7 cellular contexts compared by ENCODE assay signal in genomic region chr21:43517701-43518100, GRCh38.
DNase-seq lines count a peak whose midpoint lies in the region; ATAC-seq, FAIRE-seq and TF ChIP-seq lines count a peak whose summit lies in the region.
"Not testable (repeated sequence)": the region's sequence is repeated elsewhere in the genome, so short reads cannot be mapped to it uniquely, and the experiment has no call there.

No MANE protein-coding gene starts in this region.

- RAD21 ChIA-PET in HCT116 (lab: Charles Lee; ENCODE audit: low non-redundant PET in 1 of 2, low total read pairs in 2 of 2, uncharacterized antibody in 2 of 2, unreplicated experiment in 2 of 2) = not testable (repeated sequence)

- not testable (repeated sequence) for TF ChIP-seq RAD21 in HCT116 (IDR thresholded peaks at IDR 0.05; ENCODE audit: low read depth)

- H3K9me2 ChIP-seq in HCT116 (ENCODE audit: insufficient read depth); PC-3 (replicated peaks; ENCODE audit: low read length): not testable (repeated sequence)

- not testable (repeated sequence) for H4K20me1 ChIP-seq in HCT116 (ENCODE audit: insufficient read depth); PC-3 (ENCODE audit: low read length); keratinocyte (ENCODE audit: control insufficient read depth, extremely low read depth, insufficient read depth, low read length)

- H3K9me1 ChIP-seq in keratinocyte (ENCODE audit: control insufficient read depth, extremely low read depth, insufficient read depth, low read length) = not testable (repeated sequence)

- ATAC-seq in HCT116 = peak; percentile 54
- peak; percentile 54 for ATAC-seq in PC-3
- peak; percentile 73 for ATAC-seq in RWPE2 (ENCODE audit: low read depth)
- ATAC-seq in esophagus mucosa = peak; percentile 46
- ATAC-seq in lower lobe of right lung = peak; percentile 12 to 61
- ATAC-seq in upper lobe of right lung = peak; percentile 29

- H3K79me2 ChIP-seq in HCT116 (ENCODE audit: insufficient read depth, low read length); PC-3 (ENCODE audit: low read length); keratinocyte (ENCODE audit: control insufficient read depth, insufficient read depth, low read length): not testable (repeated sequence)

- H3K27ac ChIP-seq in HCT116 (ENCODE audit: low read depth, low read length); PC-3 (ENCODE audit: low read length); RWPE2 (ENCODE audit: poor library complexity, severe bottlenecking); keratinocyte (ENCODE audit: control insufficient read depth, insufficient read depth, low read length); lower lobe of right lung; upper lobe of right lung: not testable (repeated sequence)

- H3K36me3 ChIP-seq in HCT116 (ENCODE audit: control insufficient read depth in 1 of 2, insufficient read depth in 2 of 2, low read length in 2 of 2); PC-3 (ENCODE audit: low read depth, low read length); RWPE2 (ENCODE audit: low read depth); keratinocyte (ENCODE audit: control insufficient read depth in 2 of 2, extremely low read depth in 1 of 2, insufficient read depth in 2 of 2, low read length in 2 of 2); lower lobe of right lung; upper lobe of right lung: not testable (repeated sequence)

- CTCF ChIA-PET in HCT116 (lab: Charles Lee); PC-3 (lab: Charles Lee): not testable (repeated sequence)

- dilution Hi-C loops in keratinocyte (cut with MboI; ENCODE audit: extremely low pct_ligation_motif_present, low sequenced_read_pairs) = not testable (repeated sequence)

- not testable (repeated sequence) for H3K9ac ChIP-seq in HCT116 (ENCODE audit: low read length); PC-3 (ENCODE audit: low read length); keratinocyte (ENCODE audit: control insufficient read depth, extremely low read depth, insufficient read depth, low read length)

- intact Hi-C loops in HCT116 (cut with micrococcal nuclease); PC-3 (cut with micrococcal nuclease); lower lobe of right lung (cut with DNase I); upper lobe of right lung (cut with DNase I): not testable (repeated sequence)

- not testable (repeated sequence) for H3K9me3 ChIP-seq in HCT116 (ENCODE audit: control insufficient read depth in 1 of 2, insufficient read depth in 1 of 2, low read depth in 1 of 2, low read length in 2 of 2); PC-3 (ENCODE audit: low read length); RWPE2 (ENCODE audit: severe bottlenecking); keratinocyte (ENCODE audit: control insufficient read depth, low read depth, low read length); lower lobe of right lung; upper lobe of right lung

- not testable (repeated sequence) for H2AFZ ChIP-seq in HCT116 (ENCODE audit: low read depth, low read length, poor library complexity, severe bottlenecking); PC-3 (ENCODE audit: low read length); keratinocyte (ENCODE audit: control insufficient read depth, low read length)

- H3K4me2 ChIP-seq in HCT116 (ENCODE audit: low read length); PC-3 (ENCODE audit: low read length); keratinocyte (ENCODE audit: control insufficient read depth, extremely low read depth, insufficient read depth, low read depth, low read length): not testable (repeated sequence)

- peak; percentile 85 for FAIRE-seq in keratinocyte (lab: Jason Lieb, UNC)

- H3K4me1 ChIP-seq in HCT116 (ENCODE audit: control insufficient read depth in 1 of 2, insufficient read depth in 2 of 2, low read length in 2 of 2); PC-3 (ENCODE audit: insufficient read depth, low read length); RWPE2 (ENCODE audit: insufficient read depth, poor library complexity, severe bottlenecking); keratinocyte (ENCODE audit: control insufficient read depth, extremely low read depth, insufficient read depth, low read length); lower lobe of right lung; upper lobe of right lung: not testable (repeated sequence)

- not testable (repeated sequence) for H3K27me3 ChIP-seq in HCT116 (ENCODE audit: insufficient read depth, low read length); PC-3 (ENCODE audit: low read length); RWPE2 (ENCODE audit: insufficient read depth, poor library complexity, severe bottlenecking); keratinocyte (ENCODE audit: control insufficient read depth, extremely low read depth, insufficient read depth, low read length); lower lobe of right lung (ENCODE audit: low read depth); upper lobe of right lung

- not testable (repeated sequence) for TF ChIP-seq POLR2A in HCT116 (IDR thresholded peaks at IDR 0.05; ENCODE audit: borderline replicate concordance, extremely low read depth, insufficient read depth, insufficient read length)

- not testable (repeated sequence) for DNase-seq in HCT116 (ENCODE audit: low read depth, low spot score); PC-3; RWPE2 (ENCODE audit: low spot score); keratinocyte (ENCODE audit: low read depth, low spot score); lower lobe of right lung; upper lobe of right lung

- TF ChIP-seq CTCF in HCT116 (IDR thresholded peaks at IDR 0.05 in 2 of 3, conservative IDR thresholded peaks at IDR 0.05 in 1 of 3; ENCODE audit: borderline replicate concordance in 1 of 3, insufficient read depth in 1 of 3, low read depth in 2 of 3, low read length in 2 of 3); PC-3 (conservative IDR thresholded peaks at IDR 0.05; ENCODE audit: low read depth, low read length); RWPE2 (IDR thresholded peaks at IDR 0.05; ENCODE audit: poor library complexity, severe bottlenecking); keratinocyte (optimal IDR thresholded peaks at IDR 0.05 in 1 of 3, IDR thresholded peaks at IDR 0.05 in 1 of 3, conservative IDR thresholded peaks at IDR 0.05 in 1 of 3; ENCODE audit: extremely low read depth in 1 of 3, insufficient read depth in 2 of 3, low read length in 3 of 3); lower lobe of right lung (IDR thresholded peaks at IDR 0.05); upper lobe of right lung (IDR thresholded peaks at IDR 0.05): not testable (repeated sequence)

- not testable (repeated sequence) for H3K4me3 ChIP-seq in HCT116 (replicated peaks in 1 of 2; ENCODE audit: low read depth in 1 of 2, low read length in 2 of 2); PC-3 (ENCODE audit: low read length); RWPE2 (ENCODE audit: severe bottlenecking); keratinocyte (ENCODE audit: control insufficient read depth in 2 of 3, extremely low read depth in 1 of 3, insufficient read depth in 2 of 3, low read depth in 1 of 3, low read length in 3 of 3); lower lobe of right lung; upper lobe of right lung

- POLR2A ChIA-PET in HCT116 (lab: Charles Lee); PC-3 (lab: Charles Lee; ENCODE audit: unreplicated experiment): not testable (repeated sequence)

- BruUV-seq in HCT116 (replicated peaks; lab: Mats Ljungman, UMichigan); PC-3 (replicated peaks; lab: Mats Ljungman, UMichigan): not testable (repeated sequence)

- not testable (repeated sequence) for H3F3A ChIP-seq in PC-3 (ENCODE audit: low read length, unreplicated experiment)
